Comparison of ENCODE assay signal across 7 cellular contexts in genomic region chr10:105644978-105645377, GRCh38.
"Had no signal": no experiment of that assay in that cellular context is flagged by ENCODE, and none has a peak within 500 bp of the region (broad histone marks: within the 10 kb centered on the region; RNA-seq: fewer than 3 reads in every experiment).

No MANE protein-coding gene starts in this region.

- H3K9ac ChIP-seq: GM23248 had no signal

- H3K36me3 ChIP-seq: HAP-1 had no signal

- H3K27ac Mint-ChIP-seq: HFFc6 had no signal

- H3K4me1 ChIP-seq: HAP-1 had no signal

- H3K9me3 ChIP-seq: HAP-1 had no signal

- H3K4me3 ChIP-seq: GM23248, HAP-1 had no signal

- H3K4me3 Mint-ChIP-seq: HFFc6 had no signal

- H3K27ac ChIP-seq: GM23248 had no signal

- ATAC-seq: HCT116 had no signal

- DNase-seq: GM23248, GOT3, H7, HFFc6, IMR-90 had no signal

- H2AFZ ChIP-seq: GM23248 had no signal
